10 cellular contexts compared by ENCODE assay signal in genomic region chr17:58341861-58342475, GRCh38. TPM values are rescaled to one million over a fixed set of nuclear protein-coding genes. Genes with fewer than 3 reads are reported as not detected.
A peak's percentile ranks its signal among the peaks of the same experiment; 100 is the strongest.
DNase-seq lines count a peak whose midpoint lies in the region; ATAC-seq and TF ChIP-seq lines count a peak whose summit lies in the region.
"Had no signal": no experiment of that assay in that cellular context is flagged by ENCODE, and none has a peak within 500 bp of the region (broad histone marks: within the 10 kb centered on the region; RNA-seq: fewer than 3 reads in every experiment).

No MANE protein-coding gene starts in this region.

- POLR2A ChIA-PET in CD4-positive, alpha-beta T cell (lab: Charles Lee), result interaction anchor here (0.7 to 18.5 kb wide), 3 partner anchors 15 to 78 kb away, joined by 3 to 1359 read pairs (median 508); partner anchors contain the start of genes SUPT4H1 and TSPOAP1
- POLR2A ChIA-PET in HEK293 (lab: Yijun Ruan, JAX), result interaction anchor here (3.0 to 3.2 kb wide), 2 partner anchors 10 to 24 kb away, joined by 11 to 36 read pairs; partner anchors contain the start of gene SUPT4H1
- POLR2A ChIA-PET in naive thymus-derived CD8-positive, alpha-beta T cell (lab: Charles Lee), result interaction anchor here (0.8 to 18.6 kb wide), 5 partner anchors 11 to 173 kb away, joined by 3 to 1631 read pairs (median 9); partner anchors contain the start of genes MTMR4, RNF43, SUPT4H1 and TSPOAP1

- peak overlapping the region; percentile 84 for H3K27ac Mint-ChIP-seq in CD4-positive, alpha-beta T cell
- H3K27ac Mint-ChIP-seq in activated T-cell treated with anti-CD3 and anti-CD28 coated beads, Interleukin-2, amount 50 U/mL, for 24 hours, result peak overlapping the region; percentile 100
- peak overlapping the region; percentile 78 to 98 (median 95) for H3K27ac Mint-ChIP-seq in naive thymus-derived CD8-positive, alpha-beta T cell
- H3K27ac Mint-ChIP-seq in chondrocyte (ENCODE audit: unreplicated experiment), result no peak overlapping the region
- H3K27ac Mint-ChIP-seq: brain had no signal

- intact Hi-C loops in CD4-positive, alpha-beta T cell (cut with DNase I, micrococcal nuclease), result loop anchor here in 1 of 2 experiments (5.0 to 10.0 kb wide), 2 partner anchors 335 to 873 kb away; partner anchors contain the start of genes SMG8 and SRSF1

- CTCF ChIA-PET in CD4-positive, alpha-beta T cell (lab: Charles Lee), result interaction anchor here (0.7 to 9.0 kb wide), 4 partner anchors 10 to 471 kb away, joined by 3 to 211 read pairs (median 5); partner anchors contain the start of gene TSPOAP1
- CTCF ChIA-PET in HEK293 (lab: Yijun Ruan, JAX), result interaction anchor here (1.9 kb wide), 1 partner anchor 24 kb away, joined by 7 read pairs; no protein-coding TSS in a partner anchor

- no peak for ATAC-seq in CD4-positive, alpha-beta T cell (ENCODE audit: poor library complexity)
- no peak for ATAC-seq in naive thymus-derived CD8-positive, alpha-beta T cell
- no peak for ATAC-seq in GM19467 (IDR thresholded peaks at IDR 0.05; ENCODE audit: unreplicated experiment)

- H3K27me3 Mint-ChIP-seq in CD4-positive, alpha-beta T cell, result no peaks in the 10 kb centered on the region
- no peaks in the 10 kb centered on the region for H3K27me3 Mint-ChIP-seq in activated T-cell treated with anti-CD3 and anti-CD28 coated beads, Interleukin-2, amount 50 U/mL, for 24 hours
- H3K27me3 Mint-ChIP-seq in naive thymus-derived CD8-positive, alpha-beta T cell, result no peaks in the 10 kb centered on the region
- H3K27me3 Mint-ChIP-seq in chondrocyte (ENCODE audit: low read depth), result no peaks in the 10 kb centered on the region
- H3K27me3 Mint-ChIP-seq: brain had no signal

- no peak for DNase-seq in CD4-positive, alpha-beta T cell
- DNase-seq in activated T-cell treated with anti-CD3 and anti-CD28 coated beads, Interleukin-2, amount 50 U/mL, for 24 hours, result peak; percentile 53
- DNase-seq in naive thymus-derived CD8-positive, alpha-beta T cell, result peak in 1 of 10 donors; percentile 16
- DNase-seq in NCI-H2171 (lab: John Stamatoyannopoulos, UW), result no peak
- no peak for DNase-seq in NCI-H446 treated with DMSO at 0.1 percent for 48 hours (lab: John Stamatoyannopoulos, UW)
- DNase-seq in chondrocyte (ENCODE audit: low spot score), result no peak

- peaks cover 70% of the 10 kb centered on the region for H3K36me3 Mint-ChIP-seq in CD4-positive, alpha-beta T cell (ENCODE audit: low read depth)
- peaks cover 95% of the 10 kb centered on the region for H3K36me3 Mint-ChIP-seq in activated T-cell treated with anti-CD3 and anti-CD28 coated beads, Interleukin-2, amount 50 U/mL, for 24 hours (ENCODE audit: low read depth)
- H3K36me3 Mint-ChIP-seq in naive thymus-derived CD8-positive, alpha-beta T cell, result peaks cover 0 to 47% (median 14%) of the 10 kb centered on the region in 3 donors
- H3K36me3 Mint-ChIP-seq in chondrocyte (ENCODE audit: low read depth), result peaks cover 21% of the 10 kb centered on the region

- peak overlapping the region; percentile 98 for H3K27ac ChIP-seq in CD4-positive, alpha-beta T cell (ENCODE audit: low read depth, low read length)
- H3K27ac ChIP-seq in HEK293 (ENCODE audit: extremely low read depth, low read depth, low read length), result no peak overlapping the region
- H3K27ac ChIP-seq: right atrium auricular region had no signal

- H3K4me1 Mint-ChIP-seq in CD4-positive, alpha-beta T cell (ENCODE audit: low read depth), result peaks cover 100% of the 10 kb centered on the region
- peaks cover 76% of the 10 kb centered on the region for H3K4me1 Mint-ChIP-seq in activated T-cell treated with anti-CD3 and anti-CD28 coated beads, Interleukin-2, amount 50 U/mL, for 24 hours (ENCODE audit: low read depth)
- H3K4me1 Mint-ChIP-seq in naive thymus-derived CD8-positive, alpha-beta T cell, result peaks cover 35 to 98% (median 85%) of the 10 kb centered on the region in 4 donors
- H3K4me1 Mint-ChIP-seq in chondrocyte (ENCODE audit: low read depth), result peaks cover 20% of the 10 kb centered on the region

- no peak for TF ChIP-seq CTCF in CD4-positive, alpha-beta T cell (IDR thresholded peaks at IDR 0.05)
- no peak for TF ChIP-seq CTCF in HEK293 (tag by site-specific recombination; IDR thresholded peaks at IDR 0.05)
- TF ChIP-seq CTCF in chondrocyte (IDR thresholded peaks at IDR 0.05), result no peak

- no peaks in the 10 kb centered on the region for H3K9me3 ChIP-seq in CD4-positive, alpha-beta T cell (ENCODE audit: control insufficient read depth, low read length)
- H3K9me3 ChIP-seq in HEK293 (ENCODE audit: control insufficient read depth, insufficient read depth, low read depth, low read length), result no peaks in the 10 kb centered on the region
- H3K9me3 ChIP-seq: right atrium auricular region had no signal

- H3K36me3 ChIP-seq in HEK293 (ENCODE audit: control insufficient read depth in 2 of 2, insufficient read depth in 1 of 2, low read length in 2 of 2), result peaks cover 28 to 37% of the 10 kb centered on the region in 2 experiments

- H3K27me3 ChIP-seq in CD4-positive, alpha-beta T cell (ENCODE audit: control insufficient read depth, insufficient read depth, low read length), result no peaks in the 10 kb centered on the region
- H3K27me3 ChIP-seq: right atrium auricular region had no signal

- H3K4me3 ChIP-seq in HEK293 (ENCODE audit: low read depth, low read length), result no peak overlapping the region
- H3K4me3 ChIP-seq: right atrium auricular region had no signal

- no peaks in the 10 kb centered on the region for H3K9me3 Mint-ChIP-seq in CD4-positive, alpha-beta T cell
- no peaks in the 10 kb centered on the region for H3K9me3 Mint-ChIP-seq in activated T-cell treated with anti-CD3 and anti-CD28 coated beads, Interleukin-2, amount 50 U/mL, for 24 hours
- H3K9me3 Mint-ChIP-seq in naive thymus-derived CD8-positive, alpha-beta T cell, result no peaks in the 10 kb centered on the region
- H3K9me3 Mint-ChIP-seq in chondrocyte (ENCODE audit: low read depth), result no peaks in the 10 kb centered on the region
- H3K9me3 Mint-ChIP-seq: brain had no signal

- H3K4me3 Mint-ChIP-seq in CD4-positive, alpha-beta T cell, result peak overlapping the region; percentile 84
- peak overlapping the region; percentile 99 for H3K4me3 Mint-ChIP-seq in activated T-cell treated with anti-CD3 and anti-CD28 coated beads, Interleukin-2, amount 50 U/mL, for 24 hours
- peak overlapping the region; percentile 82 to 98 (median 90) for H3K4me3 Mint-ChIP-seq in naive thymus-derived CD8-positive, alpha-beta T cell
- no peak overlapping the region for H3K4me3 Mint-ChIP-seq in chondrocyte (ENCODE audit: unreplicated experiment)
- H3K4me3 Mint-ChIP-seq: brain had no signal

- no peaks in the 10 kb centered on the region; the same call in 1 of the 2 replicates for H3K4me1 ChIP-seq in HEK293 (ENCODE audit: control insufficient read depth, insufficient read depth, low read length)

TF ChIP-seq in HEK293, 187 proteins besides CTCF, POLR2A, EP300 and RAD21:
- TF ChIP-seq ZNF112 (tag by site-specific recombination; IDR thresholded peaks at IDR 0.05), result no peak
- no peak for TF ChIP-seq ZNF354C (tag by site-specific recombination; IDR thresholded peaks at IDR 0.05; ENCODE audit: borderline replicate concordance, low read depth)
- no peak for TF ChIP-seq EGR2 (tag by site-specific recombination; IDR thresholded peaks at IDR 0.05; ENCODE audit: low read depth)
- no peak for TF ChIP-seq MEIS1 (CRISPR knock-in tag; IDR thresholded peaks at IDR 0.05; ENCODE audit: borderline replicate concordance)
- TF ChIP-seq ZNF394 (tag by site-specific recombination; IDR thresholded peaks at IDR 0.05; ENCODE audit: borderline replicate concordance), result no peak
- TF ChIP-seq ZNF350 (tag by site-specific recombination; IDR thresholded peaks at IDR 0.05), result no peak
- no peak for TF ChIP-seq ZSCAN16 (tag by site-specific recombination; IDR thresholded peaks at IDR 0.05)
- no peak for TF ChIP-seq ZNF623 (tag by site-specific recombination; IDR thresholded peaks at IDR 0.05)
- no peak for TF ChIP-seq ZNF48 (tag by site-specific recombination; IDR thresholded peaks at IDR 0.05)
- TF ChIP-seq PRDM4 (tag by site-specific recombination; IDR thresholded peaks at IDR 0.05), result no peak
- TF ChIP-seq PRDM1 (tag by site-specific recombination; IDR thresholded peaks at IDR 0.05), result peak; percentile 66
- peak; percentile 71 for TF ChIP-seq ZNF366 (tag by site-specific recombination; conservative IDR thresholded peaks at IDR 0.05)
- no peak for TF ChIP-seq ZNF24 (tag by site-specific recombination; IDR thresholded peaks at IDR 0.05)
- no peak for TF ChIP-seq ZNF248 (tag by site-specific recombination; IDR thresholded peaks at IDR 0.05)
- no peak for TF ChIP-seq ZNF140 (tag by site-specific recombination; IDR thresholded peaks at IDR 0.05)
- no peak for TF ChIP-seq KLF10 (tag by site-specific recombination; IDR thresholded peaks at IDR 0.05)

RNA-seq across cellular contexts. Expression of gene SUPT4H1, which starts 10.0 kb away (rescaled TPM):
- 10 to 100 TPM; 46.5 to 47.0 TPM for total RNA-seq in CD4-positive, alpha-beta T cell
- 10 to 100 TPM; 58.2 to 65.9 TPM for total RNA-seq in naive thymus-derived CD8-positive, alpha-beta T cell
- 10 to 100 TPM; 63.7 to 97.4 (median 76.1) TPM for polyA plus RNA-seq in naive thymus-derived CD8-positive, alpha-beta T cell
- total RNA-seq in chondrocyte, result 57.4 to 71.8 TPM (median 62.9 TPM) in 3 replicates

RNA-seq across cellular contexts. Expression of gene TSPOAP1, which starts 13.4 kb away (rescaled TPM):
- total RNA-seq in CD4-positive, alpha-beta T cell, result 10 to 100 TPM; 17.8 to 19.5 TPM
- total RNA-seq in naive thymus-derived CD8-positive, alpha-beta T cell, result 10 to 100 TPM; 15.2 to 15.4 TPM
- polyA plus RNA-seq in naive thymus-derived CD8-positive, alpha-beta T cell, result 1 to 10 TPM in 2 of 3 donors, under 1 TPM in 1; 0.43 to 1.9 (median 1.5) TPM
- 1.3 to 2.0 TPM in 2 of 3 replicates, not detected in the other for total RNA-seq in chondrocyte
